In genomic region chr6:154481541-154482013, GRCh38 we compare ENCODE assay signal across 24 cellular contexts. TPM values are rescaled to one million over a fixed set of nuclear protein-coding genes. Genes with fewer than 3 reads are reported as not detected.
DNase-seq lines count a peak whose midpoint lies in the region; ATAC-seq and TF ChIP-seq lines count a peak whose summit lies in the region.
"Had no signal": no experiment of that assay in that cellular context is flagged by ENCODE, and none has a peak within 500 bp of the region (broad histone marks: within the 10 kb centered on the region; RNA-seq: fewer than 3 reads in every experiment).

No MANE protein-coding gene starts in this region.

- no peak for TF ChIP-seq CTCF in left ventricle myocardium inferior (IDR thresholded peaks at IDR 0.05; ENCODE audit: borderline replicate concordance)
- TF ChIP-seq CTCF in ascending aorta (IDR thresholded peaks at IDR 0.05) = no peak

- CTCF ChIA-PET in activated naive CD4-positive, alpha-beta T cell treated with anti-CD3 and anti-CD28 coated beads for 36 hours (lab: Charles Lee) = no interaction called here

- no peaks in the 10 kb centered on the region for H3K36me3 ChIP-seq in left ventricle myocardium inferior
- H3K36me3 ChIP-seq in ascending aorta = no peaks in the 10 kb centered on the region
- H3K36me3 ChIP-seq: HAP-1, heart right ventricle, left lung, SJSA1, vagina had no signal

- H3K27ac ChIP-seq in left ventricle myocardium inferior (replicated peaks) = no peak overlapping the region
- peak overlapping the region; percentile 1 to 57 for H3K27ac ChIP-seq in ascending aorta
- H3K27ac ChIP-seq: C4-2B, left lung, SJSA1, vagina had no signal

- no peaks in the 10 kb centered on the region for H3K9me3 ChIP-seq in left ventricle myocardium inferior (replicated peaks)
- H3K9me3 ChIP-seq in ascending aorta = no peaks in the 10 kb centered on the region
- H3K9me3 ChIP-seq: HAP-1, heart right ventricle, left lung, SJSA1, vagina had no signal

- H3K9me3 Mint-ChIP-seq in activated naive CD4-positive, alpha-beta T cell treated with anti-CD3 and anti-CD28 coated beads for 36 hours = no peaks in the 10 kb centered on the region
- H3K9me3 Mint-ChIP-seq: dendritic cell treated with granulocyte-macrophage colony-stimulating factor and Interleukin-4, amounts not matched to agents 40 ng/mL and 50 ng/mL, for 4 days; mesothelial cell of epicardium; natural killer cell treated with Interleukin-12 subunit alpha and Interleukin-12 subunit beta and Interleukin-15 and Interleukin-18, amount 100 ng/mL, for 72 hours; WTC11 had no signal

- no peak overlapping the region for H3K27ac Mint-ChIP-seq in activated naive CD4-positive, alpha-beta T cell treated with anti-CD3 and anti-CD28 coated beads for 36 hours
- H3K27ac Mint-ChIP-seq: dendritic cell treated with granulocyte-macrophage colony-stimulating factor and Interleukin-4, amounts not matched to agents 40 ng/mL and 50 ng/mL, for 4 days; mesothelial cell of epicardium; natural killer cell treated with Interleukin-12 subunit alpha and Interleukin-12 subunit beta and Interleukin-15 and Interleukin-18, amount 100 ng/mL, for 72 hours; WTC11 had no signal

- intact Hi-C loops in left ventricle myocardium superior (cut with micrococcal nuclease) = no loop called here
- intact Hi-C loops in left ventricle myocardium inferior (cut with micrococcal nuclease) = no loop called here
- intact Hi-C loops in ascending aorta (cut with DNase I) = no loop called here
- intact Hi-C loops in activated naive CD4-positive, alpha-beta T cell treated with anti-CD3 and anti-CD28 coated beads for 36 hours (cut with micrococcal nuclease) = no loop called here

- no peak overlapping the region for H3K4me3 Mint-ChIP-seq in activated naive CD4-positive, alpha-beta T cell treated with anti-CD3 and anti-CD28 coated beads for 36 hours
- H3K4me3 Mint-ChIP-seq: dendritic cell treated with granulocyte-macrophage colony-stimulating factor and Interleukin-4, amounts not matched to agents 40 ng/mL and 50 ng/mL, for 4 days; mesothelial cell of epicardium; natural killer cell treated with Interleukin-12 subunit alpha and Interleukin-12 subunit beta and Interleukin-15 and Interleukin-18, amount 100 ng/mL, for 72 hours; WTC11 had no signal

- H3K27me3 ChIP-seq in left ventricle myocardium inferior (ENCODE audit: low read depth) (no peaks in the 10 kb centered on the region), ascending aorta (no peaks in the 10 kb centered on the region)
- H3K27me3 ChIP-seq: heart right ventricle, left lung, SJSA1, vagina had no signal

- peaks cover 2% of the 10 kb centered on the region for H3K27me3 Mint-ChIP-seq in activated naive CD4-positive, alpha-beta T cell treated with anti-CD3 and anti-CD28 coated beads for 36 hours (ENCODE audit: low read depth)
- H3K27me3 Mint-ChIP-seq: dendritic cell treated with granulocyte-macrophage colony-stimulating factor and Interleukin-4, amounts not matched to agents 40 ng/mL and 50 ng/mL, for 4 days had no signal

- DNase-seq in left ventricle myocardium superior (no peak), left ventricle myocardium inferior (no peak), ascending aorta (ENCODE audit: low spot score in 2 of 2) (no peak), kidney tubule cell (ENCODE audit: low spot score) (peak; percentile 46), amygdala (lab: John Stamatoyannopoulos, UW) (no peak)
- no peak for DNase-seq in activated naive CD4-positive, alpha-beta T cell treated with anti-CD3 and anti-CD28 coated beads for 36 hours
- DNase-seq: activated CD8-positive, alpha-beta memory T cell treated with anti-CD3 and anti-CD28 coated beads, Interleukin-2, amount 50 U/mL, for 48 hours; activated effector memory CD4-positive, alpha-beta T cell treated with anti-CD3 and anti-CD28 coated beads, Interleukin-2, amount 50 U/mL, for 16 hours; heart right ventricle; KBM-7; left lung; NCI-H1694; NCI-H82; T-helper 2 cell had no signal

- H3K4me1 ChIP-seq in left ventricle myocardium inferior (peaks cover 68% of the 10 kb centered on the region), ascending aorta (peaks cover 0 to 65% of the 10 kb centered on the region in 2 donors)

- H3K4me3 ChIP-seq in left ventricle myocardium inferior (no peak overlapping the region), ascending aorta (no peak overlapping the region)
- H3K4me3 ChIP-seq: HAP-1, heart right ventricle, left lung, SJSA1, vagina had no signal

- H3K36me3 Mint-ChIP-seq in activated naive CD4-positive, alpha-beta T cell treated with anti-CD3 and anti-CD28 coated beads for 36 hours (ENCODE audit: low read depth) = no peaks in the 10 kb centered on the region
- H3K36me3 Mint-ChIP-seq: mesothelial cell of epicardium; natural killer cell treated with Interleukin-12 subunit alpha and Interleukin-12 subunit beta and Interleukin-15 and Interleukin-18, amount 100 ng/mL, for 72 hours; WTC11 had no signal

- ATAC-seq in left ventricle myocardium superior = peak; percentile 39
- no peak for ATAC-seq in HG03457 (IDR thresholded peaks at IDR 0.05; ENCODE audit: unreplicated experiment)
- ATAC-seq: left lung; natural killer cell treated with Interleukin-12 subunit alpha and Interleukin-12 subunit beta and Interleukin-15 and Interleukin-18, amount 100 ng/mL, for 72 hours; Panc1; WTC11 had no signal

- H3K4me1 Mint-ChIP-seq in activated naive CD4-positive, alpha-beta T cell treated with anti-CD3 and anti-CD28 coated beads for 36 hours (ENCODE audit: low read depth) = no peaks in the 10 kb centered on the region

RNA-seq across cellular contexts. Expression of gene CNKSR3, which starts 28.9 kb away (rescaled TPM):
- total RNA-seq in left ventricle myocardium superior (20.6 TPM), left ventricle myocardium inferior (20.3 TPM), ascending aorta (9.7 TPM)
- under 1 TPM; 0.12 TPM for total RNA-seq in activated naive CD4-positive, alpha-beta T cell treated with anti-CD3 and anti-CD28 coated beads for 36 hours
